ENCODE assay signal across 1 cellular context in the genomic region with DNA sequence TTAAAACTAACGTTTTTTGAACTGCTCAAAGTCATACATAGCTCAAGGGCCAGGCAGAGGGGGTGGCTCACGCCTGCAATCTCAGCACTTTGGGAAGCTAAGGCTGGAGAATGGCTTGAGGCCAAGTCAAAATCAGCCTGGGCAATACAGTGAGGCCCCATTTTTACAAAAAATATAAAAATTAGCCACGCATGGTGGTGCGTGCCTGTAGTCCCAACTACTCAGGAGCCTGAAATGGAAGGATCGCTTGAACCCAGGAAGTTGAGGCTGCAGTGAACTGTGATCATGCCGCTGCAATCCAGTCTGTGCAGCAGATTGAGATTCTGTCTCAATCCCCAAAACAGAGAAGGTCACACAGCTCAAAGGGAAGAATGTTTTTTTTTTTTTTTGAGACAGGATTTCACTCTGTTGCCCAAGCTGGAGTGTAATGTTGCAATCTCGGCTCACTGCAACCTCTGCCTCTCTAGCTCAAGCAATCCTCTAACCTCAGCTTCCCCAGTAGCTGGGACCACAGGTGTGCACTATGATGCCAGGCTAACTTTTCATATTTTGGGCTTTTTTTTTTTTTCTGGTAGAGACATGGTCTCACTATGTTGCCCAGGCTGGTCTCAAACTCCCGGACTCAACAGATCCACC.
TF ChIP-seq lines count a peak whose summit lies in the region.

No MANE protein-coding gene starts in this region.

TF ChIP-seq in liver, 16 proteins besides CTCF, POLR2A, EP300 and RAD21 (continued from another document):
- TF ChIP-seq, protein P1, sequence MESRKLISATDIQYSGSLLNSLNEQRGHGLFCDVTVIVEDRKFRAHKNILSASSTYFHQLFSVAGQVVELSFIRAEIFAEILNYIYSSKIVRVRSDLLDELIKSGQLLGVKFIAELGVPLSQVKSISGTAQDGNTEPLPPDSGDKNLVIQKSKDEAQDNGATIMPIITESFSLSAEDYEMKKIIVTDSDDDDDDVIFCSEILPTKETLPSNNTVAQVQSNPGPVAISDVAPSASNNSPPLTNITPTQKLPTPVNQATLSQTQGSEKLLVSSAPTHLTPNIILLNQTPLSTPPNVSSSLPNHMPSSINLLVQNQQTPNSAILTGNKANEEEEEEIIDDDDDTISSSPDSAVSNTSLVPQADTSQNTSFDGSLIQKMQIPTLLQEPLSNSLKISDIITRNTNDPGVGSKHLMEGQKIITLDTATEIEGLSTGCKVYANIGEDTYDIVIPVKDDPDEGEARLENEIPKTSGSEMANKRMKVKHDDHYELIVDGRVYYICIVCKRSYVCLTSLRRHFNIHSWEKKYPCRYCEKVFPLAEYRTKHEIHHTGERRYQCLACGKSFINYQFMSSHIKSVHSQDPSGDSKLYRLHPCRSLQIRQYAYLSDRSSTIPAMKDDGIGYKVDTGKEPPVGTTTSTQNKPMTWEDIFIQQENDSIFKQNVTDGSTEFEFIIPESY (IDR thresholded peaks at IDR 0.05), result no peak
- TF ChIP-seq RXRA (IDR thresholded peaks at IDR 0.05), result peak; percentile 71 to 83
- TF ChIP-seq, protein P2, sequence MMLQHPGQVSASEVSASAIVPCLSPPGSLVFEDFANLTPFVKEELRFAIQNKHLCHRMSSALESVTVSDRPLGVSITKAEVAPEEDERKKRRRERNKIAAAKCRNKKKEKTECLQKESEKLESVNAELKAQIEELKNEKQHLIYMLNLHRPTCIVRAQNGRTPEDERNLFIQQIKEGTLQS (IDR thresholded peaks at IDR 0.05), result peak; percentile 18
- peak in 1 of 2 donors; percentile 30 for TF ChIP-seq GABPA (IDR thresholded peaks at IDR 0.05 in 1 of 2, conservative IDR thresholded peaks at IDR 0.05 in 1 of 2)
- no peak for TF ChIP-seq EGR1 (IDR thresholded peaks at IDR 0.05; ENCODE audit: low read depth in 2 of 2)
- TF ChIP-seq HNF4G (IDR thresholded peaks at IDR 0.05), result no peak
- peak; percentile 36 to 58 for TF ChIP-seq JUND (IDR thresholded peaks at IDR 0.05)
- peak; percentile 65 to 68 for TF ChIP-seq HNF4A (conservative IDR thresholded peaks at IDR 0.05)
